19 cellular contexts compared by ENCODE assay signal in genomic region chr1:237197470-237198425, GRCh38.
DNase-seq lines count a peak whose midpoint lies in the region; ATAC-seq and TF ChIP-seq lines count a peak whose summit lies in the region.
"Had no signal": no experiment of that assay in that cellular context is flagged by ENCODE, and none has a peak within 500 bp of the region (broad histone marks: within the 10 kb centered on the region; RNA-seq: fewer than 3 reads in every experiment).

No MANE protein-coding gene starts in this region.

- H4K20me1 ChIP-seq in IMR-90 (ENCODE audit: insufficient read depth, low read length) (no peaks in the 10 kb centered on the region), hepatocyte (ENCODE audit: insufficient read depth, poor library complexity, severe bottlenecking) (no peaks in the 10 kb centered on the region)

- no peaks in the 10 kb centered on the region for H3K9me2 ChIP-seq in hepatocyte (replicated peaks; ENCODE audit: insufficient read depth)

- WGBS in IMR-90 (ENCODE audit: extremely low coverage in 2 of 2, insufficient read length in 1 of 2), 2 experiments = 19% methylated on average over 3 of the region's 7 CpGs; no CpG with 5 or more reads in 1 of the 2 experiments
- 70 to 92% methylated on average over 7 of the region's 7 CpGs for WGBS in mesodermal cell (ENCODE audit: insufficient coverage in 2 of 2), 2 experiments
- WGBS in hepatocyte (ENCODE audit: low lambda C conversion rate, missing lambda C conversion rate) = 70% methylated on average over 7 of the region's 7 CpGs

- no peak overlapping the region for H2AK5ac ChIP-seq in IMR-90 (ENCODE audit: low read depth, low read length)

- H3K27ac ChIP-seq in IMR-90 (ENCODE audit: insufficient read depth, low read length) (no peak overlapping the region), mesodermal cell (ENCODE audit: low read depth, low read length, severe bottlenecking) (peak overlapping the region; percentile 46), hepatocyte (no peak overlapping the region)
- H3K27ac ChIP-seq: epithelial cell of prostate, Peyer's patch had no signal

- H3K56ac ChIP-seq in IMR-90 (ENCODE audit: extremely low read depth, insufficient read depth, low read length) = no peak overlapping the region

- no peak for TF ChIP-seq CTCF in IMR-90 (conservative IDR thresholded peaks at IDR 0.05; ENCODE audit: low read depth, low read length)
- TF ChIP-seq CTCF in glutamatergic neuron (IDR thresholded peaks at IDR 0.05; ENCODE audit: partially characterized antibody, unreplicated experiment) = no peak
- no peak for TF ChIP-seq CTCF in hepatocyte (IDR thresholded peaks at IDR 0.05; ENCODE audit: poor library complexity)

- H3K14ac ChIP-seq in IMR-90 (replicated peaks; ENCODE audit: low read depth, low read length) = no peak overlapping the region

- no peaks in the 10 kb centered on the region for H3K4me1 ChIP-seq in IMR-90 (ENCODE audit: control insufficient read depth, insufficient read depth, low read length)
- no peaks in the 10 kb centered on the region for H3K4me1 ChIP-seq in mesodermal cell (ENCODE audit: control insufficient read depth, insufficient read depth, low read length, poor library complexity, severe bottlenecking)
- no peaks in the 10 kb centered on the region for H3K4me1 ChIP-seq in hepatocyte (ENCODE audit: insufficient read depth)
- H3K4me1 ChIP-seq: Peyer's patch had no signal

- H2BK15ac ChIP-seq in IMR-90 (ENCODE audit: low read depth, low read length) = no peak overlapping the region

- H3K9me3 ChIP-seq in IMR-90 (ENCODE audit: control insufficient read depth, insufficient read depth, low read length) (peaks cover 6% of the 10 kb centered on the region), mesodermal cell (ENCODE audit: control insufficient read depth, low read length) (no peaks in the 10 kb centered on the region), hepatocyte (ENCODE audit: low read depth) (no peaks in the 10 kb centered on the region)
- H3K9me3 ChIP-seq: Peyer's patch had no signal

- H4K8ac ChIP-seq in IMR-90 (ENCODE audit: low read depth in 2 of 2, low read length in 2 of 2) = no peak overlapping the region

- H2AK9ac ChIP-seq in IMR-90 (replicated peaks; ENCODE audit: low read depth, low read length, poor library complexity) = no peak overlapping the region

- no peak overlapping the region for H3K4me3 Mint-ChIP-seq in glutamatergic neuron (ENCODE audit: unreplicated experiment)
- H3K4me3 Mint-ChIP-seq: CD8-positive, alpha-beta memory T cell; dendritic cell treated with granulocyte-macrophage colony-stimulating factor and Interleukin-4, amounts not matched to agents 40 ng/mL and 50 ng/mL, for 4 days had no signal

- CTCF ChIA-PET in IMR-90 (lab: Yijun Ruan, JAX) = no interaction called here

- H3K18ac ChIP-seq in IMR-90 (ENCODE audit: low read depth, low read length) = no peak overlapping the region

- no peaks in the 10 kb centered on the region for H3K36me3 Mint-ChIP-seq in glutamatergic neuron (ENCODE audit: unreplicated experiment)
- H3K36me3 Mint-ChIP-seq: CD8-positive, alpha-beta memory T cell had no signal

- H3K36me3 ChIP-seq in IMR-90 (ENCODE audit: control insufficient read depth, insufficient read depth, low read length) = no peaks in the 10 kb centered on the region
- H3K36me3 ChIP-seq in mesodermal cell (ENCODE audit: control insufficient read depth, insufficient read depth, low read length) = no peaks in the 10 kb centered on the region
- no peaks in the 10 kb centered on the region for H3K36me3 ChIP-seq in hepatocyte (replicated peaks; ENCODE audit: insufficient read depth, low read depth)
- H3K36me3 ChIP-seq: Peyer's patch had no signal

- no peak overlapping the region for H2AFZ ChIP-seq in IMR-90 (replicated peaks; ENCODE audit: low read length, poor library complexity)
- no peak overlapping the region for H2AFZ ChIP-seq in hepatocyte

- no peak for TF ChIP-seq RAD21 in IMR-90 (IDR thresholded peaks at IDR 0.05; ENCODE audit: low read length)

- dilution Hi-C loops in IMR-90 (cut with HindIII; ENCODE audit: low sequenced_read_pairs, unreplicated experiment) = no loop called here

- H3K9ac ChIP-seq in IMR-90 (ENCODE audit: low read depth, low read length) = no peak overlapping the region

- H3K9me1 ChIP-seq in IMR-90 (ENCODE audit: insufficient read depth, low read length) = no peaks in the 10 kb centered on the region

- H3K4me3 ChIP-seq in IMR-90 (ENCODE audit: insufficient read depth, low read depth, low read length) = no peak overlapping the region
- H3K4me3 ChIP-seq in mesodermal cell (ENCODE audit: extremely low read depth, insufficient read depth, low read length, poor library complexity, severe bottlenecking) = no peak overlapping the region
- no peak overlapping the region for H3K4me3 ChIP-seq in hepatocyte
- H3K4me3 ChIP-seq: Peyer's patch had no signal

- no peaks in the 10 kb centered on the region for H3K27me3 ChIP-seq in IMR-90 (ENCODE audit: control insufficient read depth, insufficient read depth, low read length)
- no peaks in the 10 kb centered on the region for H3K27me3 ChIP-seq in hepatocyte
- H3K27me3 ChIP-seq: Peyer's patch had no signal

- H3K9me3 Mint-ChIP-seq in glutamatergic neuron (ENCODE audit: unreplicated experiment) = no peaks in the 10 kb centered on the region
- H3K9me3 Mint-ChIP-seq: activated T-helper 2 cell treated with anti-CD3 and anti-CD28 coated beads, Interferon-gamma antibody, Interleukin-2, Interleukin-4, amounts not matched to agents 10 μg/mL and 5 μg/mL and 100 μg/mL, durations not matched to agents 14 hours and 24 hours and 36 hours; CD8-positive, alpha-beta memory T cell; dendritic cell treated with granulocyte-macrophage colony-stimulating factor and Interleukin-4, amounts not matched to agents 40 ng/mL and 50 ng/mL, for 4 days had no signal

- ATAC-seq in IMR-90 (ENCODE audit: low read depth) = peak; percentile 88
- ATAC-seq in HG03159 (IDR thresholded peaks at IDR 0.05; ENCODE audit: unreplicated experiment) = no peak
- ATAC-seq in GM19467 (IDR thresholded peaks at IDR 0.05; ENCODE audit: unreplicated experiment) = no peak
- ATAC-seq: SK-N-SH treated with all-trans-retinoic acid at 6 μM for 48 hours had no signal

- H2BK120ac ChIP-seq in IMR-90 (ENCODE audit: low read depth, low read length) = no peak overlapping the region

- no peak for TF ChIP-seq POLR2A in IMR-90 (IDR thresholded peaks at IDR 0.05; ENCODE audit: low read depth, low read length)

- H3K23ac ChIP-seq in IMR-90 (ENCODE audit: low read depth, low read length) = no peak overlapping the region

- H3K4me2 ChIP-seq in IMR-90 (ENCODE audit: low read depth, low read length) = no peak overlapping the region
- H3K4me2 ChIP-seq in hepatocyte = no peak overlapping the region

- no peaks in the 10 kb centered on the region for H3K79me2 ChIP-seq in hepatocyte

- no peak overlapping the region for H3K4ac ChIP-seq in IMR-90 (ENCODE audit: low read depth, low read length)

- H4K5ac ChIP-seq in IMR-90 (ENCODE audit: low read depth, low read length) = no peak overlapping the region

- peak overlapping the region; percentile 6 for H3K27ac Mint-ChIP-seq in glutamatergic neuron (ENCODE audit: unreplicated experiment)
- H3K27ac Mint-ChIP-seq: activated T-helper 2 cell treated with anti-CD3 and anti-CD28 coated beads, Interferon-gamma antibody, Interleukin-2, Interleukin-4, amounts not matched to agents 10 μg/mL and 5 μg/mL and 100 μg/mL, durations not matched to agents 14 hours and 24 hours and 36 hours; CD8-positive, alpha-beta memory T cell; dendritic cell treated with granulocyte-macrophage colony-stimulating factor and Interleukin-4, amounts not matched to agents 40 ng/mL and 50 ng/mL, for 4 days had no signal

- BruUV-seq in IMR-90 (replicated peaks; lab: Mats Ljungman, UMichigan) = no TSS peak

- peaks cover 10% of the 10 kb centered on the region for H3K4me1 Mint-ChIP-seq in glutamatergic neuron (ENCODE audit: low read depth, unreplicated experiment)
- H3K4me1 Mint-ChIP-seq: CD8-positive, alpha-beta memory T cell had no signal

- H2BK20ac ChIP-seq in IMR-90 (ENCODE audit: low read depth, low read length) = no peak overlapping the region

- DNase-seq in Daoy (ENCODE audit: low read depth) = peak; percentile 38
- peak; percentile 16 for DNase-seq in IMR-90
- no peak for DNase-seq in glutamatergic neuron
- no peak for DNase-seq in NCI-H2081 (lab: John Stamatoyannopoulos, UW)
- no peak for DNase-seq in hepatocyte (ENCODE audit: low spot score)
- DNase-seq: activated CD4-positive, alpha-beta T cell treated with anti-CD3 and anti-CD28 coated beads for 4 hours; CD8-positive, alpha-beta memory T cell; foreskin melanocyte; NCI-H1417 treated with DMSO at 0.1 percent for 48 hours; NCI-H774; occipital lobe; Peyer's patch had no signal

- H3K27me3 Mint-ChIP-seq in glutamatergic neuron (ENCODE audit: unreplicated experiment) = peaks cover 3% of the 10 kb centered on the region
- H3K27me3 Mint-ChIP-seq: dendritic cell treated with granulocyte-macrophage colony-stimulating factor and Interleukin-4, amounts not matched to agents 40 ng/mL and 50 ng/mL, for 4 days had no signal

- H3K79me1 ChIP-seq in IMR-90 (ENCODE audit: low read depth in 1 of 2, low read length in 2 of 2) = no peaks in the 10 kb centered on the region

- intact Hi-C loops in IMR-90 (cut with micrococcal nuclease) = loop anchor here (5.0 kb wide), 2 partner anchors 50 to 155 kb away; partner anchors contain the start of gene RYR2

- POLR2A ChIA-PET in IMR-90 (lab: Charles Lee; ENCODE audit: unreplicated experiment) = no interaction called here

- no peak overlapping the region for H2BK5ac ChIP-seq in IMR-90 (ENCODE audit: low read depth, low read length, poor library complexity, severe bottlenecking)

- in situ Hi-C loops in IMR-90 (cut with MboI; ENCODE audit: low sequenced_read_pairs) = no loop called here

- H4K91ac ChIP-seq in IMR-90 (ENCODE audit: insufficient read depth, low read depth, low read length) = no peak overlapping the region

TF ChIP-seq in IMR-90, 13 proteins besides CTCF, POLR2A, EP300 and RAD21:
- TF ChIP-seq USF2 (IDR thresholded peaks at IDR 0.05; ENCODE audit: low read depth, low read length) (no peak), NFE2L2 (IDR thresholded peaks at IDR 0.05; ENCODE audit: low read depth, low read length) (no peak), CHD1 (IDR thresholded peaks at IDR 0.05; ENCODE audit: low read depth, low read length) (no peak), MAZ (IDR thresholded peaks at IDR 0.05; ENCODE audit: borderline replicate concordance, low read depth, low read length) (no peak)
TF ChIP-seq in IMR-90: peak in this region for 0.

Comparison
In these comparisons a context has a peak if more than half of its experiments do, and no peak if none do; other contexts are left out.
1. DNase-seq: peak in Daoy (single experiment) and IMR-90 (single experiment); none in glutamatergic neuron (single experiment), NCI-H2081 (0 of 2) and hepatocyte (single experiment).